ENCODE assay signal across 17 cellular contexts in the genomic region with DNA sequence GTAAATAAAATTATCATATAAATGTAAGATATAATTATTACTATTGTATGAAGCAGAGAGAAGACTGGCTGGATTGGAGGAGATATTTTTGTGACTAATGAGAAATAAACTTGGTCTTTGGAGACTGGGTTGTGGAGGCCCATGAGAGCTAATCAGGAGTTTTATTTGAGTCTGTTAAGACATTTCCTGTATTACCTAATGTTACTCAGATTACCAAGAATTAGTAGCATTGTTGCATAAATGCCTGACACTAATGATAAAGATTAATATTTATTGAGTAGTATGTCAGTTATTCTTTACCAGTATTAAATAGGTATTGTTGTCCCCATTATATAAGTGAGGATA.
"Had no signal": no experiment of that assay in that cellular context is flagged by ENCODE, and none has a peak within 500 bp of the region (broad histone marks: within the 10 kb centered on the region; RNA-seq: fewer than 3 reads in every experiment).

No MANE protein-coding gene starts in this region.

- H3K36me3 ChIP-seq: adrenal gland, esophagus squamous epithelium, transverse colon had no signal

- H3K9me3 ChIP-seq: adrenal gland, esophagus squamous epithelium, transverse colon had no signal

- H3K4me3 ChIP-seq: adrenal gland, coronary artery, esophagus squamous epithelium, lung, transverse colon had no signal

- ATAC-seq: activated CD8-positive, alpha-beta T cell treated with anti-CD3 and anti-CD28 coated beads, Interleukin-2, amount 10 ng/mL, durations not matched to agents 7 days and 5 days; foreskin keratinocyte; left lobe of liver; naive thymus-derived CD4-positive, alpha-beta T cell; stimulated activated naive B cell treated with anti-CD40 and anti-IgM and Interleukin-4, amounts not matched to agents 10 μg/mL and 1 μg/mL and 100 μg/mL, for 72 hours had no signal

- H3K27ac ChIP-seq: adrenal gland, coronary artery, esophagus squamous epithelium, foreskin keratinocyte, transverse colon had no signal

- FAIRE-seq: kidney, urothelium cell line had no signal

- H3K4me1 ChIP-seq: foreskin keratinocyte had no signal

- H3K27me3 ChIP-seq: adrenal gland, esophagus squamous epithelium, foreskin keratinocyte, transverse colon had no signal

- DNase-seq: activated CD4-positive, alpha-beta T cell treated with anti-CD3 and anti-CD28 coated beads for 1 hour; activated CD4-positive, alpha-beta T cell treated with anti-CD3 and anti-CD28 coated beads, Interleukin-2, amount 50 U/mL, for 1 hour; activated CD8-positive, alpha-beta T cell treated with anti-CD3 and anti-CD28 coated beads, Interleukin-2, amount 10 ng/mL, durations not matched to agents 7 days and 5 days; adrenal gland; esophagus squamous epithelium; foreskin keratinocyte; kidney; naive thymus-derived CD4-positive, alpha-beta T cell; retina; stimulated activated CD4-positive, alpha-beta T cell treated with anti-CD3 and anti-CD28 coated beads, Interleukin-2, amount 100 ng/mL, for 48 hours; stimulated activated CD8-positive, alpha-beta memory T cell treated with anti-CD3 and anti-CD28 coated beads, Interleukin-4, amount 100 ng/mL, for 48 hours; stimulated activated naive B cell treated with anti-CD40 and anti-IgM and Interleukin-4, amounts not matched to agents 10 μg/mL and 1 μg/mL and 100 μg/mL, for 72 hours; transverse colon had no signal
